1 cellular context compared by ENCODE assay signal in the genomic region with DNA sequence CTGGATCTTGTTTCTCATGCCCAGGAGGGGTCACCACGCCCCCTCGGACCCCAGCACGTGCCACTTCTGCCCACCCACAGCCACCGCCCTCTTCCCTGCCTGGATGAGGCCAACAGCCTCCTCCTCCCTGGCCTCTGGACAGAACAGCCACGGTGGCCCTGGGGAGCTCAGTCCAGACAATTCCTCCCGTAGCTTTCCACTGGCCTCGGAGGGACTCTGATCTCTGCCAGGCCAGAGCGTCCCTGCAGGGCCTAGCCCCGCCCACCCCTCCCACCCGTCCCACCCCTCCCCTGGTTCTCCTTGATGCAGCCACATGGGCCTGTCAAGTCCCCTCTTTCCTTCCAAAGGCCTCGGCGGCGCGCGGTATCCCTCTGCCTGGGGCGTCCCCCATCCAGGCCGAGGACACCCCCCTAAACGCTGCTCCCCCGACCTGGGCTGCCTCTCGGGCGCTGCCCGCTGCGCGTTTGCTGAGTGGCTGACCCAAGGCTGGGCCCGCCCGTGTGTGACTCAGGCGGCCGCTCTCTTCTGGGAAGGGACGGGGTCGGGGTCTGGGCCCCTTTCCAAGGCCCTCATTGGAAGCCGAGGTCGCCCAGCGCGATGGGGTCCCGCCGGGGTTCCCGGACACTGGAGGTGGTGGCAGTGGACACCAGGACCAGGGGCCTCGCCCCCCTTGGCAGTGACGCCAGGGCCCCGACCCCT.
TF ChIP-seq lines count a peak whose summit lies in the region.

No MANE protein-coding gene starts in this region.

TF ChIP-seq in HepG2, 621 proteins besides CTCF, POLR2A, EP300 and RAD21 (continued from another document and continues in another):
- no peak for TF ChIP-seq PBX2 (CRISPR knock-in tag; IDR thresholded peaks at IDR 0.05)
- peak; percentile 45 for TF ChIP-seq POGK (CRISPR knock-in tag; conservative IDR thresholded peaks at IDR 0.05)
- no peak for TF ChIP-seq SETDB1 (CRISPR knock-in tag; IDR thresholded peaks at IDR 0.05; ENCODE audit: borderline replicate concordance)
- TF ChIP-seq ZNF263 (CRISPR knock-in tag; IDR thresholded peaks at IDR 0.05): peak; percentile 52; the same call in 1 of the 2 replicates
- TF ChIP-seq ZNF550 (CRISPR knock-in tag; IDR thresholded peaks at IDR 0.05; ENCODE audit: borderline replicate concordance): no peak
- TF ChIP-seq ZBTB7A (CRISPR knock-in tag; IDR thresholded peaks at IDR 0.05): no peak
- no peak for TF ChIP-seq MIXL1 (CRISPR knock-in tag; IDR thresholded peaks at IDR 0.05)
- no peak for TF ChIP-seq ZNF430 (CRISPR knock-in tag; IDR thresholded peaks at IDR 0.05)
- TF ChIP-seq KDM4B (CRISPR knock-in tag; IDR thresholded peaks at IDR 0.05): no peak
- TF ChIP-seq ZFP41 (CRISPR knock-in tag; IDR thresholded peaks at IDR 0.05; ENCODE audit: borderline replicate concordance): no peak
- no peak for TF ChIP-seq ZNF446 (CRISPR knock-in tag; IDR thresholded peaks at IDR 0.05)
- no peak for TF ChIP-seq ADNP (CRISPR knock-in tag; IDR thresholded peaks at IDR 0.05)
- no peak for TF ChIP-seq RELA (CRISPR knock-in tag; IDR thresholded peaks at IDR 0.05)
- no peak for TF ChIP-seq SMC3 (IDR thresholded peaks at IDR 0.05; ENCODE audit: low read length)
- TF ChIP-seq, protein P1, sequence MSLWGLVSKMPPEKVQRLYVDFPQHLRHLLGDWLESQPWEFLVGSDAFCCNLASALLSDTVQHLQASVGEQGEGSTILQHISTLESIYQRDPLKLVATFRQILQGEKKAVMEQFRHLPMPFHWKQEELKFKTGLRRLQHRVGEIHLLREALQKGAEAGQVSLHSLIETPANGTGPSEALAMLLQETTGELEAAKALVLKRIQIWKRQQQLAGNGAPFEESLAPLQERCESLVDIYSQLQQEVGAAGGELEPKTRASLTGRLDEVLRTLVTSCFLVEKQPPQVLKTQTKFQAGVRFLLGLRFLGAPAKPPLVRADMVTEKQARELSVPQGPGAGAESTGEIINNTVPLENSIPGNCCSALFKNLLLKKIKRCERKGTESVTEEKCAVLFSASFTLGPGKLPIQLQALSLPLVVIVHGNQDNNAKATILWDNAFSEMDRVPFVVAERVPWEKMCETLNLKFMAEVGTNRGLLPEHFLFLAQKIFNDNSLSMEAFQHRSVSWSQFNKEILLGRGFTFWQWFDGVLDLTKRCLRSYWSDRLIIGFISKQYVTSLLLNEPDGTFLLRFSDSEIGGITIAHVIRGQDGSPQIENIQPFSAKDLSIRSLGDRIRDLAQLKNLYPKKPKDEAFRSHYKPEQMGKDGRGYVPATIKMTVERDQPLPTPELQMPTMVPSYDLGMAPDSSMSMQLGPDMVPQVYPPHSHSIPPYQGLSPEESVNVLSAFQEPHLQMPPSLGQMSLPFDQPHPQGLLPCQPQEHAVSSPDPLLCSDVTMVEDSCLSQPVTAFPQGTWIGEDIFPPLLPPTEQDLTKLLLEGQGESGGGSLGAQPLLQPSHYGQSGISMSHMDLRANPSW (CRISPR knock-in tag; IDR thresholded peaks at IDR 0.05; ENCODE audit: borderline replicate concordance): no peak
- peak; percentile 51; the same call in 1 of the 2 replicates for TF ChIP-seq POGZ (CRISPR knock-in tag; IDR thresholded peaks at IDR 0.05)
- no peak for TF ChIP-seq RNF2 (conservative IDR thresholded peaks at IDR 0.05; ENCODE audit: low read depth)
- TF ChIP-seq ZNF598 (CRISPR knock-in tag; IDR thresholded peaks at IDR 0.05; ENCODE audit: borderline replicate concordance): no peak
- TF ChIP-seq FOXJ3 (CRISPR knock-in tag; IDR thresholded peaks at IDR 0.05; ENCODE audit: borderline replicate concordance): no peak
- no peak for TF ChIP-seq MAF1 (CRISPR knock-in tag; IDR thresholded peaks at IDR 0.05; ENCODE audit: borderline replicate concordance)
- TF ChIP-seq ZNF296 (CRISPR knock-in tag; conservative IDR thresholded peaks at IDR 0.05): no peak
- no peak for TF ChIP-seq ZNF160 (CRISPR knock-in tag; IDR thresholded peaks at IDR 0.05)
- peak; percentile 67; the same call in 2 of the 3 replicates for TF ChIP-seq MXI1 (IDR thresholded peaks at IDR 0.05; ENCODE audit: borderline replicate concordance, low read depth, low read length)
- no peak for TF ChIP-seq PPARG (CRISPR knock-in tag; conservative IDR thresholded peaks at IDR 0.05)
- TF ChIP-seq HNRNPK (IDR thresholded peaks at IDR 0.05; ENCODE audit: low read depth, low read length, poor library complexity, severe bottlenecking): no peak
- TF ChIP-seq ZNF451 (CRISPR knock-in tag; IDR thresholded peaks at IDR 0.05): no peak
- no peak for TF ChIP-seq SIX4 (CRISPR knock-in tag; IDR thresholded peaks at IDR 0.05)
- TF ChIP-seq PHF5A (CRISPR knock-in tag; IDR thresholded peaks at IDR 0.05; ENCODE audit: low read depth, unreplicated experiment): no peak
- TF ChIP-seq, protein P2, sequence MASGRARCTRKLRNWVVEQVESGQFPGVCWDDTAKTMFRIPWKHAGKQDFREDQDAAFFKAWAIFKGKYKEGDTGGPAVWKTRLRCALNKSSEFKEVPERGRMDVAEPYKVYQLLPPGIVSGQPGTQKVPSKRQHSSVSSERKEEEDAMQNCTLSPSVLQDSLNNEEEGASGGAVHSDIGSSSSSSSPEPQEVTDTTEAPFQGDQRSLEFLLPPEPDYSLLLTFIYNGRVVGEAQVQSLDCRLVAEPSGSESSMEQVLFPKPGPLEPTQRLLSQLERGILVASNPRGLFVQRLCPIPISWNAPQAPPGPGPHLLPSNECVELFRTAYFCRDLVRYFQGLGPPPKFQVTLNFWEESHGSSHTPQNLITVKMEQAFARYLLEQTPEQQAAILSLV (CRISPR knock-in tag; IDR thresholded peaks at IDR 0.05; ENCODE audit: borderline replicate concordance): peak; percentile 79; the same call in 1 of the 2 replicates
- TF ChIP-seq ZNF143 (CRISPR knock-in tag; IDR thresholded peaks at IDR 0.05): no peak
- TF ChIP-seq SKI (IDR thresholded peaks at IDR 0.05; ENCODE audit: partially characterized antibody): no peak
- no peak for TF ChIP-seq TEF (CRISPR knock-in tag; IDR thresholded peaks at IDR 0.05)
- TF ChIP-seq ZNF232 (CRISPR knock-in tag; IDR thresholded peaks at IDR 0.05; ENCODE audit: borderline replicate concordance): no peak
- TF ChIP-seq ETV5 (CRISPR knock-in tag; IDR thresholded peaks at IDR 0.05; ENCODE audit: borderline replicate concordance): 0 out of 2 replicates have a peak, but pooled peaks have one; percentile 8
- TF ChIP-seq HHEX (CRISPR knock-in tag; IDR thresholded peaks at IDR 0.05): no peak
- TF ChIP-seq PRDM4 (CRISPR knock-in tag; IDR thresholded peaks at IDR 0.05; ENCODE audit: borderline replicate concordance): no peak
- no peak for TF ChIP-seq GTF3A (CRISPR knock-in tag; conservative IDR thresholded peaks at IDR 0.05)
- no peak for TF ChIP-seq ZNF335 (CRISPR knock-in tag; IDR thresholded peaks at IDR 0.05)
- no peak for TF ChIP-seq POLR2G (IDR thresholded peaks at IDR 0.05; ENCODE audit: low read depth, low read length)
- no peak for TF ChIP-seq MTF2 (CRISPR knock-in tag; IDR thresholded peaks at IDR 0.05; ENCODE audit: borderline replicate concordance)
- TF ChIP-seq, protein P3, sequence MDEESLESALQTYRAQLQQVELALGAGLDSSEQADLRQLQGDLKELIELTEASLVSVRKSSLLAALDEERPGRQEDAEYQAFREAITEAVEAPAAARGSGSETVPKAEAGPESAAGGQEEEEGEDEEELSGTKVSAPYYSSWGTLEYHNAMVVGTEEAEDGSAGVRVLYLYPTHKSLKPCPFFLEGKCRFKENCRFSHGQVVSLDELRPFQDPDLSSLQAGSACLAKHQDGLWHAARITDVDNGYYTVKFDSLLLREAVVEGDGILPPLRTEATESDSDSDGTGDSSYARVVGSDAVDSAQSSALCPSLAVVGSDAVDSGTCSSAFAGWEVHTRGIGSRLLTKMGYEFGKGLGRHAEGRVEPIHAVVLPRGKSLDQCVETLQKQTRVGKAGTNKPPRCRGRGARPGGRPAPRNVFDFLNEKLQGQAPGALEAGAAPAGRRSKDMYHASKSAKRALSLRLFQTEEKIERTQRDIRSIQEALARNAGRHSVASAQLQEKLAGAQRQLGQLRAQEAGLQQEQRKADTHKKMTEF (CRISPR knock-in tag; IDR thresholded peaks at IDR 0.05): no peak
- TF ChIP-seq ZNF547 (CRISPR knock-in tag; IDR thresholded peaks at IDR 0.05): no peak
- no peak for TF ChIP-seq AGO2 (optimal IDR thresholded peaks at IDR 0.05; ENCODE audit: low read depth, low read length)
- TF ChIP-seq ZNF577 (CRISPR knock-in tag; IDR thresholded peaks at IDR 0.05; ENCODE audit: borderline replicate concordance, low read depth): no peak
- TF ChIP-seq MAFK (conservative IDR thresholded peaks at IDR 0.05 in 1 of 2, IDR thresholded peaks at IDR 0.05 in 1 of 2; ENCODE audit: low read length in 2 of 2): no peak
- TF ChIP-seq, protein P4, sequence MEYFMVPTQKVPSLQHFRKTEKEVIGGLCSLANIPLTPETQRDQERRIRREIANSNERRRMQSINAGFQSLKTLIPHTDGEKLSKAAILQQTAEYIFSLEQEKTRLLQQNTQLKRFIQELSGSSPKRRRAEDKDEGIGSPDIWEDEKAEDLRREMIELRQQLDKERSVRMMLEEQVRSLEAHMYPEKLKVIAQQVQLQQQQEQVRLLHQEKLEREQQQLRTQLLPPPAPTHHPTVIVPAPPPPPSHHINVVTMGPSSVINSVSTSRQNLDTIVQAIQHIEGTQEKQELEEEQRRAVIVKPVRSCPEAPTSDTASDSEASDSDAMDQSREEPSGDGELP (IDR thresholded peaks at IDR 0.05; ENCODE audit: borderline replicate concordance, low read depth): no peak
- no peak for TF ChIP-seq ZNF572 (CRISPR knock-in tag; IDR thresholded peaks at IDR 0.05)
- peak; percentile 80 for TF ChIP-seq SP5 (CRISPR knock-in tag; IDR thresholded peaks at IDR 0.05; ENCODE audit: borderline replicate concordance, low read depth)
- no peak for TF ChIP-seq NFKBIZ (CRISPR knock-in tag; IDR thresholded peaks at IDR 0.05)
- TF ChIP-seq RARG (CRISPR knock-in tag; IDR thresholded peaks at IDR 0.05; ENCODE audit: low read depth): no peak
- TF ChIP-seq EED (CRISPR knock-in tag; IDR thresholded peaks at IDR 0.05): no peak
- TF ChIP-seq KLF16 (CRISPR knock-in tag; IDR thresholded peaks at IDR 0.05): no peak
- no peak for TF ChIP-seq ZFYVE20 (CRISPR knock-in tag; IDR thresholded peaks at IDR 0.05; ENCODE audit: borderline replicate concordance, low read depth)
- no peak for TF ChIP-seq THAP11 (CRISPR knock-in tag; IDR thresholded peaks at IDR 0.05)
- TF ChIP-seq ZNF605 (CRISPR knock-in tag; IDR thresholded peaks at IDR 0.05): 0 out of 2 replicates have a peak, but pooled peaks have one; percentile 7
- TF ChIP-seq KLF9 (CRISPR knock-in tag; IDR thresholded peaks at IDR 0.05; ENCODE audit: low read depth): no peak
- TF ChIP-seq FOXO1 (CRISPR knock-in tag; IDR thresholded peaks at IDR 0.05): no peak
- TF ChIP-seq CEBPG (CRISPR knock-in tag; IDR thresholded peaks at IDR 0.05): no peak
- no peak for TF ChIP-seq HOXA5 (CRISPR knock-in tag; IDR thresholded peaks at IDR 0.05)
- TF ChIP-seq ZFP1 (CRISPR knock-in tag; IDR thresholded peaks at IDR 0.05): no peak
- TF ChIP-seq ASH2L (IDR thresholded peaks at IDR 0.05; ENCODE audit: insufficient read length, low read depth, low read length): peak; percentile 28
- TF ChIP-seq MED1 (CRISPR knock-in tag; IDR thresholded peaks at IDR 0.05): peak; percentile 61
- TF ChIP-seq YEATS4 (CRISPR knock-in tag; IDR thresholded peaks at IDR 0.05; ENCODE audit: borderline replicate concordance): no peak
- TF ChIP-seq ZSCAN31 (CRISPR knock-in tag; IDR thresholded peaks at IDR 0.05; ENCODE audit: low read depth): no peak
